Comparison of ENCODE assay signal across 1 cellular context in the genomic region with DNA sequence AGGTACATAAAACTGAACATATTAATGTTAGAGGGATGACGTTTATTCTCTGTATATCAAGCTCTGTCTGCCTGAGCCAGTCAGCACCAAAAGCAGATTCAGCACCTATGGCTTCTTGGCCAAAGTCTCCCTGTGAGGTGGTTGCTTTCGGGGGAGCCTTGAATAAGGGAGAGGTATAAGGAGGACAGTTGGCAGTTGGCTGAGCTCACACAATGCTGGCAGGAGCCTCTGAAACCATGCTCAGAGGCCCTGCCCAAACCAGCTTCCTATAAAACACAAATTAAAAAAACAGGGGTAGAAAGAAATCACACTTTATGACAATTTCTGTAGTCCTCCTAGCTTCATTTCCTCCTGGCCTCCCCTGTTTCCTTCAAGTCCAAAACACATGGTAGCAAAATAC.
TF ChIP-seq lines count a peak whose summit lies in the region.

No MANE protein-coding gene starts in this region.

TF ChIP-seq in H1, 55 proteins besides CTCF, POLR2A, EP300 and RAD21 (continued from another document):
- TF ChIP-seq, protein P1, sequence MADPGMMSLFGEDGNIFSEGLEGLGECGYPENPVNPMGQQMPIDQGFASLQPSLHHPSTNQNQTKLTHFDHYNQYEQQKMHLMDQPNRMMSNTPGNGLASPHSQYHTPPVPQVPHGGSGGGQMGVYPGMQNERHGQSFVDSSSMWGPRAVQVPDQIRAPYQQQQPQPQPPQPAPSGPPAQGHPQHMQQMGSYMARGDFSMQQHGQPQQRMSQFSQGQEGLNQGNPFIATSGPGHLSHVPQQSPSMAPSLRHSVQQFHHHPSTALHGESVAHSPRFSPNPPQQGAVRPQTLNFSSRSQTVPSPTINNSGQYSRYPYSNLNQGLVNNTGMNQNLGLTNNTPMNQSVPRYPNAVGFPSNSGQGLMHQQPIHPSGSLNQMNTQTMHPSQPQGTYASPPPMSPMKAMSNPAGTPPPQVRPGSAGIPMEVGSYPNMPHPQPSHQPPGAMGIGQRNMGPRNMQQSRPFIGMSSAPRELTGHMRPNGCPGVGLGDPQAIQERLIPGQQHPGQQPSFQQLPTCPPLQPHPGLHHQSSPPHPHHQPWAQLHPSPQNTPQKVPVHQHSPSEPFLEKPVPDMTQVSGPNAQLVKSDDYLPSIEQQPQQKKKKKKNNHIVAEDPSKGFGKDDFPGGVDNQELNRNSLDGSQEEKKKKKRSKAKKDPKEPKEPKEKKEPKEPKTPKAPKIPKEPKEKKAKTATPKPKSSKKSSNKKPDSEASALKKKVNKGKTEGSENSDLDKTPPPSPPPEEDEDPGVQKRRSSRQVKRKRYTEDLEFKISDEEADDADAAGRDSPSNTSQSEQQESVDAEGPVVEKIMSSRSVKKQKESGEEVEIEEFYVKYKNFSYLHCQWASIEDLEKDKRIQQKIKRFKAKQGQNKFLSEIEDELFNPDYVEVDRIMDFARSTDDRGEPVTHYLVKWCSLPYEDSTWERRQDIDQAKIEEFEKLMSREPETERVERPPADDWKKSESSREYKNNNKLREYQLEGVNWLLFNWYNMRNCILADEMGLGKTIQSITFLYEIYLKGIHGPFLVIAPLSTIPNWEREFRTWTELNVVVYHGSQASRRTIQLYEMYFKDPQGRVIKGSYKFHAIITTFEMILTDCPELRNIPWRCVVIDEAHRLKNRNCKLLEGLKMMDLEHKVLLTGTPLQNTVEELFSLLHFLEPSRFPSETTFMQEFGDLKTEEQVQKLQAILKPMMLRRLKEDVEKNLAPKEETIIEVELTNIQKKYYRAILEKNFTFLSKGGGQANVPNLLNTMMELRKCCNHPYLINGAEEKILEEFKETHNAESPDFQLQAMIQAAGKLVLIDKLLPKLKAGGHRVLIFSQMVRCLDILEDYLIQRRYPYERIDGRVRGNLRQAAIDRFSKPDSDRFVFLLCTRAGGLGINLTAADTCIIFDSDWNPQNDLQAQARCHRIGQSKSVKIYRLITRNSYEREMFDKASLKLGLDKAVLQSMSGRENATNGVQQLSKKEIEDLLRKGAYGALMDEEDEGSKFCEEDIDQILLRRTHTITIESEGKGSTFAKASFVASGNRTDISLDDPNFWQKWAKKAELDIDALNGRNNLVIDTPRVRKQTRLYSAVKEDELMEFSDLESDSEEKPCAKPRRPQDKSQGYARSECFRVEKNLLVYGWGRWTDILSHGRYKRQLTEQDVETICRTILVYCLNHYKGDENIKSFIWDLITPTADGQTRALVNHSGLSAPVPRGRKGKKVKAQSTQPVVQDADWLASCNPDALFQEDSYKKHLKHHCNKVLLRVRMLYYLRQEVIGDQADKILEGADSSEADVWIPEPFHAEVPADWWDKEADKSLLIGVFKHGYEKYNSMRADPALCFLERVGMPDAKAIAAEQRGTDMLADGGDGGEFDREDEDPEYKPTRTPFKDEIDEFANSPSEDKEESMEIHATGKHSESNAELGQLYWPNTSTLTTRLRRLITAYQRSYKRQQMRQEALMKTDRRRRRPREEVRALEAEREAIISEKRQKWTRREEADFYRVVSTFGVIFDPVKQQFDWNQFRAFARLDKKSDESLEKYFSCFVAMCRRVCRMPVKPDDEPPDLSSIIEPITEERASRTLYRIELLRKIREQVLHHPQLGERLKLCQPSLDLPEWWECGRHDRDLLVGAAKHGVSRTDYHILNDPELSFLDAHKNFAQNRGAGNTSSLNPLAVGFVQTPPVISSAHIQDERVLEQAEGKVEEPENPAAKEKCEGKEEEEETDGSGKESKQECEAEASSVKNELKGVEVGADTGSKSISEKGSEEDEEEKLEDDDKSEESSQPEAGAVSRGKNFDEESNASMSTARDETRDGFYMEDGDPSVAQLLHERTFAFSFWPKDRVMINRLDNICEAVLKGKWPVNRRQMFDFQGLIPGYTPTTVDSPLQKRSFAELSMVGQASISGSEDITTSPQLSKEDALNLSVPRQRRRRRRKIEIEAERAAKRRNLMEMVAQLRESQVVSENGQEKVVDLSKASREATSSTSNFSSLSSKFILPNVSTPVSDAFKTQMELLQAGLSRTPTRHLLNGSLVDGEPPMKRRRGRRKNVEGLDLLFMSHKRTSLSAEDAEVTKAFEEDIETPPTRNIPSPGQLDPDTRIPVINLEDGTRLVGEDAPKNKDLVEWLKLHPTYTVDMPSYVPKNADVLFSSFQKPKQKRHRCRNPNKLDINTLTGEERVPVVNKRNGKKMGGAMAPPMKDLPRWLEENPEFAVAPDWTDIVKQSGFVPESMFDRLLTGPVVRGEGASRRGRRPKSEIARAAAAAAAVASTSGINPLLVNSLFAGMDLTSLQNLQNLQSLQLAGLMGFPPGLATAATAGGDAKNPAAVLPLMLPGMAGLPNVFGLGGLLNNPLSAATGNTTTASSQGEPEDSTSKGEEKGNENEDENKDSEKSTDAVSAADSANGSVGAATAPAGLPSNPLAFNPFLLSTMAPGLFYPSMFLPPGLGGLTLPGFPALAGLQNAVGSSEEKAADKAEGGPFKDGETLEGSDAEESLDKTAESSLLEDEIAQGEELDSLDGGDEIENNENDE (IDR thresholded peaks at IDR 0.05; ENCODE audit: insufficient replicate concordance, low read length), result no peak
- TF ChIP-seq EZH2 (IDR thresholded peaks at IDR 0.05; ENCODE audit: low read depth, low read length, severe bottlenecking), result no peak
- TF ChIP-seq CBX8 (IDR thresholded peaks at IDR 0.05; ENCODE audit: borderline replicate concordance, low read depth, low read length), result no peak
- no peak for TF ChIP-seq GABPA (IDR thresholded peaks at IDR 0.05; ENCODE audit: borderline replicate concordance, insufficient read depth, low read length)
